13 cellular contexts compared by ENCODE assay signal in genomic region chr11:14642453-14642852, GRCh38. TPM values are rescaled to one million over a fixed set of nuclear protein-coding genes. Genes with fewer than 3 reads are reported as not detected.
DNase-seq lines count a peak whose midpoint lies in the region; ATAC-seq and TF ChIP-seq lines count a peak whose summit lies in the region.
"Had no signal": no experiment of that assay in that cellular context is flagged by ENCODE, and none has a peak within 500 bp of the region (broad histone marks: within the 10 kb centered on the region; RNA-seq: fewer than 3 reads in every experiment).

No MANE protein-coding gene starts in this region.

- no peak for TF ChIP-seq POLR2A in gastroesophageal sphincter (IDR thresholded peaks at IDR 0.05)

- H3K4me1 ChIP-seq in gastroesophageal sphincter, result peaks cover 0 to 60% (median 0%) of the 10 kb centered on the region in 3 donors

- ATAC-seq in T-cell (replicated peaks in 1 of 4) (no peak), gastroesophageal sphincter (no peak), SK-N-SH treated with all-trans-retinoic acid at 6 μM for 48 hours (no peak), HG02885 (IDR thresholded peaks at IDR 0.05; ENCODE audit: poor library complexity, unreplicated experiment) (no peak), GM18517 (IDR thresholded peaks at IDR 0.05; ENCODE audit: unreplicated experiment) (no peak)
- no peak for ATAC-seq in stimulated activated effector memory CD8-positive, alpha-beta T cell treated with anti-CD3 and anti-CD28 coated beads, Interleukin-12 subunit alpha, Interleukin-12 subunit beta, amount 100 ng/mL, for 72 hours

- H3K9me3 Mint-ChIP-seq in activated CD4-positive, alpha-beta T cell treated with anti-CD3 and anti-CD28 coated beads, Interleukin-2, amount 10 ng/mL, durations not matched to agents 7 days and 5 days, result no peaks in the 10 kb centered on the region
- no peaks in the 10 kb centered on the region for H3K9me3 Mint-ChIP-seq in T-cell
- H3K9me3 Mint-ChIP-seq in stimulated activated effector memory CD8-positive, alpha-beta T cell treated with anti-CD3 and anti-CD28 coated beads, Interleukin-12 subunit alpha, Interleukin-12 subunit beta, amount 100 ng/mL, for 72 hours, result no peaks in the 10 kb centered on the region

- no peak for TF ChIP-seq EP300 in gastroesophageal sphincter (IDR thresholded peaks at IDR 0.05)

- no peaks in the 10 kb centered on the region for H3K27me3 ChIP-seq in gastroesophageal sphincter

- H3K4me1 Mint-ChIP-seq in activated CD4-positive, alpha-beta T cell treated with anti-CD3 and anti-CD28 coated beads, Interleukin-2, amount 10 ng/mL, durations not matched to agents 7 days and 5 days, result peaks cover 44% of the 10 kb centered on the region
- peaks cover 52 to 60% (median 53%) of the 10 kb centered on the region in 3 donors for H3K4me1 Mint-ChIP-seq in T-cell
- peaks cover 37% of the 10 kb centered on the region for H3K4me1 Mint-ChIP-seq in stimulated activated effector memory CD8-positive, alpha-beta T cell treated with anti-CD3 and anti-CD28 coated beads, Interleukin-12 subunit alpha, Interleukin-12 subunit beta, amount 100 ng/mL, for 72 hours

- peak overlapping the region in 3 of 4 donors; percentile 36 to 92 (median 89) for H3K27ac ChIP-seq in gastroesophageal sphincter

- DNase-seq in activated CD4-positive, alpha-beta T cell treated with anti-CD3 and anti-CD28 coated beads, Interleukin-2, amount 10 ng/mL, durations not matched to agents 7 days and 5 days, result no peak
- no peak for DNase-seq in activated CD4-positive, alpha-beta T cell treated with anti-CD3 and anti-CD28 coated beads, Interleukin-2, amount 50 U/mL, for 4 hours
- DNase-seq in T-cell, result no peak
- no peak for DNase-seq in stimulated activated effector memory CD8-positive, alpha-beta T cell treated with anti-CD3 and anti-CD28 coated beads, Interleukin-12 subunit alpha, Interleukin-12 subunit beta, amount 100 ng/mL, for 72 hours (ENCODE audit: low spot score in 2 of 2)
- DNase-seq: ACHN; activated CD4-positive, alpha-beta T cell treated with anti-CD3 and anti-CD28 coated beads for 4 hours; NCI-H2029; small intestine had no signal

- peaks cover 51% of the 10 kb centered on the region for H3K36me3 Mint-ChIP-seq in activated CD4-positive, alpha-beta T cell treated with anti-CD3 and anti-CD28 coated beads, Interleukin-2, amount 10 ng/mL, durations not matched to agents 7 days and 5 days (ENCODE audit: low read depth)
- H3K36me3 Mint-ChIP-seq in T-cell, result peaks cover 21% of the 10 kb centered on the region
- peaks cover 29% of the 10 kb centered on the region for H3K36me3 Mint-ChIP-seq in stimulated activated effector memory CD8-positive, alpha-beta T cell treated with anti-CD3 and anti-CD28 coated beads, Interleukin-12 subunit alpha, Interleukin-12 subunit beta, amount 100 ng/mL, for 72 hours

- TF ChIP-seq CTCF in gastroesophageal sphincter (IDR thresholded peaks at IDR 0.05), result no peak

- POLR2A ChIA-PET in activated CD4-positive, alpha-beta T cell treated with anti-CD3 and anti-CD28 coated beads, Interleukin-2, amount 10 ng/mL, durations not matched to agents 7 days and 5 days (lab: Charles Lee), result no interaction called here
- POLR2A ChIA-PET in T-cell (lab: Charles Lee), result interaction anchor here in 1 of 2 donors (0.5 kb wide), 1 partner anchor 23 kb away, joined by 3 read pairs; no protein-coding TSS in a partner anchor

- peak overlapping the region; percentile 87 for H3K27ac Mint-ChIP-seq in activated CD4-positive, alpha-beta T cell treated with anti-CD3 and anti-CD28 coated beads, Interleukin-2, amount 10 ng/mL, durations not matched to agents 7 days and 5 days
- peak overlapping the region; percentile 86 to 87 for H3K27ac Mint-ChIP-seq in T-cell
- H3K27ac Mint-ChIP-seq in stimulated activated effector memory CD8-positive, alpha-beta T cell treated with anti-CD3 and anti-CD28 coated beads, Interleukin-12 subunit alpha, Interleukin-12 subunit beta, amount 100 ng/mL, for 72 hours, result peak overlapping the region; percentile 74

- peak overlapping the region; percentile 82 for H3K4me3 Mint-ChIP-seq in activated CD4-positive, alpha-beta T cell treated with anti-CD3 and anti-CD28 coated beads, Interleukin-2, amount 10 ng/mL, durations not matched to agents 7 days and 5 days
- H3K4me3 Mint-ChIP-seq in T-cell, result peak overlapping the region; percentile 85 to 87 (median 86)
- peak overlapping the region; percentile 64 for H3K4me3 Mint-ChIP-seq in stimulated activated effector memory CD8-positive, alpha-beta T cell treated with anti-CD3 and anti-CD28 coated beads, Interleukin-12 subunit alpha, Interleukin-12 subunit beta, amount 100 ng/mL, for 72 hours

- H3K4me3 ChIP-seq in gastroesophageal sphincter, result peak overlapping the region in 1 of 2 donors; percentile 89

- H3K9me3 ChIP-seq in gastroesophageal sphincter, result no peaks in the 10 kb centered on the region

- no peaks in the 10 kb centered on the region for H3K36me3 ChIP-seq in gastroesophageal sphincter

- H3K27me3 Mint-ChIP-seq in activated CD4-positive, alpha-beta T cell treated with anti-CD3 and anti-CD28 coated beads, Interleukin-2, amount 10 ng/mL, durations not matched to agents 7 days and 5 days, result no peaks in the 10 kb centered on the region
- H3K27me3 Mint-ChIP-seq in T-cell, result no peaks in the 10 kb centered on the region

- CTCF ChIA-PET in activated CD4-positive, alpha-beta T cell treated with anti-CD3 and anti-CD28 coated beads, Interleukin-2, amount 10 ng/mL, durations not matched to agents 7 days and 5 days (lab: Charles Lee), result interaction anchor here (1.2 kb wide), 1 partner anchor 36 kb away, joined by 3 read pairs; no protein-coding TSS in a partner anchor
- CTCF ChIA-PET in T-cell (lab: Charles Lee), result no interaction called here

- 67 to 85% methylated on average over 4 to 5 of the region's 5 CpGs for WGBS in gastroesophageal sphincter (ENCODE audit: low coverage in 1 of 2), 2 donors

TF ChIP-seq in SK-N-SH treated with all-trans-retinoic acid at 6 μM for 48 hours, 23 proteins besides CTCF, POLR2A, EP300 and RAD21:
- TF ChIP-seq ZNF565 (CRISPR knock-in tag; conservative IDR thresholded peaks at IDR 0.05; ENCODE audit: low read depth), result no peak
- no peak for TF ChIP-seq RARB (CRISPR knock-in tag; IDR thresholded peaks at IDR 0.05)
- no peak for TF ChIP-seq PPARA (CRISPR knock-in tag; IDR thresholded peaks at IDR 0.05; ENCODE audit: borderline replicate concordance)
- TF ChIP-seq BACH2 (CRISPR knock-in tag; IDR thresholded peaks at IDR 0.05; ENCODE audit: borderline replicate concordance), result no peak
- TF ChIP-seq OSR1 (CRISPR knock-in tag; IDR thresholded peaks at IDR 0.05), result no peak

RNA-seq across cellular contexts. Expression of gene PDE3B, which starts 1.2 kb away (rescaled TPM):
- 100 to 1,000 TPM in 1 of 2 experiments, 10 to 100 TPM in 1; 96.6 to 101 TPM for total RNA-seq in activated CD4-positive, alpha-beta T cell treated with anti-CD3 and anti-CD28 coated beads, Interleukin-2, amount 10 ng/mL, durations not matched to agents 7 days and 5 days
- total RNA-seq in T-cell, result 100 to 1,000 TPM; 130 to 162 (median 143) TPM
- total RNA-seq in gastroesophageal sphincter, result 10 to 100 TPM; 11.7 to 21.8 (median 17.9) TPM
- total RNA-seq: RPMI7951 had no signal

Comparison
In these comparisons a context has a peak if more than half of its experiments do, and no peak if none do; other contexts are left out.
1. RNA of gene PDE3B, which starts 1.2 kb away (total RNA-seq): 130 to 162 TPM in T-cell and 96.6 to 101 TPM in activated CD4-positive, alpha-beta T cell treated with anti-CD3 and anti-CD28 coated beads, Interleukin-2, amount 10 ng/mL, durations not matched to agents 7 days and 5 days; 11.7 to 21.8 TPM in gastroesophageal sphincter; every median in the first group is over 4 times any median in the second.
2. Peak in every context shown above with its lines, with median percentiles within 50 percentile points of each other: H3K27ac Mint-ChIP-seq and H3K4me3 Mint-ChIP-seq.